ENCODE assay signal across 1 cellular context in genomic region chr15:40338041-40338657, GRCh38.
A peak's percentile ranks its signal among the peaks of the same experiment; 100 is the strongest.
TF ChIP-seq lines count a peak whose summit lies in the region.

No MANE protein-coding gene starts in this region.

TF ChIP-seq in IMR-90, 13 proteins besides CTCF, POLR2A, EP300 and RAD21 (continued from another document):
- no peak for TF ChIP-seq ELK1 (IDR thresholded peaks at IDR 0.05; ENCODE audit: borderline replicate concordance, low read depth, low read length)
- no peak for TF ChIP-seq MXI1 (IDR thresholded peaks at IDR 0.05; ENCODE audit: borderline replicate concordance, low read depth, low read length)
- TF ChIP-seq SMC3 (IDR thresholded peaks at IDR 0.05; ENCODE audit: low read depth, low read length) = peak; percentile 21; the same call in 1 of the 2 replicates
- no peak for TF ChIP-seq NFE2L2 (IDR thresholded peaks at IDR 0.05; ENCODE audit: low read depth, low read length)
- no peak for TF ChIP-seq CEBPB (IDR thresholded peaks at IDR 0.05; ENCODE audit: low read depth, low read length)
TF ChIP-seq in IMR-90: peak in this region for 2.
